ENCODE assay signal across 8 cellular contexts in the genomic region with DNA sequence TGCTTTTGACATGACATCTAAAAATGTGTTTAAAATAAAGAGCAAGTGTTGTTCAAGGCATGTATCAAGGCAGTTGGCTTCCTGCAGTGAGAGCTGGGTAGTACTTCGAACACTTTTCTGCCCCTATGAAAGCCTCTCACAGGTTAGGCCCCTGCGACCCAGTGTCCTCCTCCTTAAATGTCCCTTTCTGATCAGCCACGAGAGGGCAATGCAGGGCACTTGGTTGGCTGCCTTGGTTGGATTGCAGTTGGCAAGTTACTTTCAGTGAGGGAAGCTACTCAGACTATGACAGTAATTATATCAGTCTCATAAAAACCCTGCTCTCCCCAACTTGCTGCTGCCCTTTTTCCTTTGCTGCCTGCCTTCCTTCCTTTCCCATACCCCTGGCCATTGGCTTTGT.
DNase-seq lines count a peak whose midpoint lies in the region; ATAC-seq and TF ChIP-seq lines count a peak whose summit lies in the region.

No MANE protein-coding gene starts in this region.

- H3F3A ChIP-seq in neural progenitor cell (ENCODE audit: low read depth), result peaks cover 29% of the 10 kb centered on the region

- H3K36me3 ChIP-seq in neural progenitor cell, result no peaks in the 10 kb centered on the region
- no peaks in the 10 kb centered on the region for H3K36me3 ChIP-seq in uterus

- no peaks in the 10 kb centered on the region for H4K20me1 ChIP-seq in neural progenitor cell (ENCODE audit: low read depth)

- H3K9me3 Mint-ChIP-seq in neural progenitor cell, result no peaks in the 10 kb centered on the region

- peaks cover 32% of the 10 kb centered on the region for H3K4me1 ChIP-seq in neural progenitor cell
- no peaks in the 10 kb centered on the region for H3K4me1 ChIP-seq in uterus

- H3K9me3 ChIP-seq in neural progenitor cell (ENCODE audit: low read depth) (no peaks in the 10 kb centered on the region), uterus (no peaks in the 10 kb centered on the region)

- H2AFZ ChIP-seq in neural progenitor cell (replicated peaks), result peak overlapping the region; percentile 12

- peak; percentile 70 for DNase-seq in NCI-H82 (lab: John Stamatoyannopoulos, UW)
- DNase-seq in NCI-H82 treated with DMSO at 0.1 percent for 48 hours (lab: John Stamatoyannopoulos, UW; ENCODE audit: unreplicated experiment), result no peak
- DNase-seq in NCI-H2081 (lab: John Stamatoyannopoulos, UW), result peak; percentile 63 to 72
- peak; percentile 23 for DNase-seq in choroid plexus epithelial cell (ENCODE audit: low read depth)
- DNase-seq in neural progenitor cell (ENCODE audit: low spot score), result peak; percentile 78
- DNase-seq in uterus, result no peak
- no peak for DNase-seq in activated T-cell treated with anti-CD3 and anti-CD28 coated beads, Interleukin-2, amount 50 U/mL, for 48 hours

- TF ChIP-seq POLR2A in uterus (IDR thresholded peaks at IDR 0.05), result no peak

- H3K27me3 Mint-ChIP-seq in neural progenitor cell (ENCODE audit: insufficient read depth, low read depth), result peaks cover 10% of the 10 kb centered on the region

- peaks cover 39% of the 10 kb centered on the region for H3K4me1 Mint-ChIP-seq in neural progenitor cell

- intact Hi-C loops in uterus (cut with DNase I; ENCODE audit: low total_unique reads), result no loop called here

- H3K27ac ChIP-seq in neural progenitor cell (no peak overlapping the region), uterus (no peak overlapping the region)

- no peak overlapping the region for H3K4me3 Mint-ChIP-seq in neural progenitor cell

- no peak overlapping the region for H3K4me3 ChIP-seq in choroid plexus epithelial cell (ENCODE audit: low read depth, low read length)
- H3K4me3 ChIP-seq in neural progenitor cell, result no peak overlapping the region
- no peak overlapping the region for H3K4me3 ChIP-seq in uterus

- H3K27ac Mint-ChIP-seq in neural progenitor cell, result no peak overlapping the region

- H3K36me3 Mint-ChIP-seq in neural progenitor cell, result no peaks in the 10 kb centered on the region

- no peak overlapping the region for H3K4me2 ChIP-seq in neural progenitor cell

- ATAC-seq in esophagus mucosa, result no peak

- TF ChIP-seq CTCF in choroid plexus epithelial cell (conservative IDR thresholded peaks at IDR 0.05; ENCODE audit: low read depth, low read length), result peak; percentile 40
- peak; percentile 68 for TF ChIP-seq CTCF in neural progenitor cell (IDR thresholded peaks at IDR 0.05)
- no peak for TF ChIP-seq CTCF in uterus (IDR thresholded peaks at IDR 0.05)

- no peaks in the 10 kb centered on the region for H3K79me2 ChIP-seq in neural progenitor cell (ENCODE audit: low read depth)

- H3K27me3 ChIP-seq in neural progenitor cell, result no peaks in the 10 kb centered on the region
- no peaks in the 10 kb centered on the region for H3K27me3 ChIP-seq in uterus

- H3K9ac ChIP-seq in neural progenitor cell, result no peak overlapping the region

Comparison
In these comparisons a context has a peak if more than half of its experiments do, and no peak if none do; other contexts are left out.
1. DNase-seq: peak in NCI-H82 (single experiment), NCI-H2081 (2 of 2), choroid plexus epithelial cell (single experiment) and neural progenitor cell (single experiment); none in NCI-H82 treated with DMSO at 0.1 percent for 48 hours (single experiment), uterus (0 of 2) and activated T-cell treated with anti-CD3 and anti-CD28 coated beads, Interleukin-2, amount 50 U/mL, for 48 hours (0 of 2).
2. CTCF ChIP-seq: peak in choroid plexus epithelial cell (single experiment) and neural progenitor cell (single experiment); none in uterus (0 of 4).